ENCODE assay signal across 18 cellular contexts in the genomic region with DNA sequence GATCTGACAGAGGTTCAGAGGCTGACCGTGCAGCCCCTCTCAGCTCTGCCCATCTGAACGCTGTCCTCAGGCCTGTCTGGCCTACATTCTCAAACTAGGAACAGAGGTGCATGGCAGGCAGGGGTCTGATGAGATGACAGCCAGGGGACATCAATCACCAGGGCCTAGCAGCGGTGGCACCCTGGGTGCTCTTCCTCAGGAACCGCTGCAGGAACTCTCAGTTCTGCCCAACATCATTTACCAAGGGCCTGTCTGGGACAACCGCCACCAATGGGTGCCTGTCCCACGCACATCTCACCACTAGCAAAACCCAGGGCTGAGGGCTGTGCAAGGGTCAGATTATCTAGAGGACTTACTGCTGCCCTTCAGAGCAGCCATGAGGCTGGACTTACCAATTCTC.
"Had no signal": no experiment of that assay in that cellular context is flagged by ENCODE, and none has a peak within 500 bp of the region (broad histone marks: within the 10 kb centered on the region; RNA-seq: fewer than 3 reads in every experiment).

No MANE protein-coding gene starts in this region.

- H3K27me3 Mint-ChIP-seq: activated CD4-positive, alpha-beta T cell treated with anti-CD3 and anti-CD28 coated beads, Interleukin-2, amount 10 ng/mL, durations not matched to agents 7 days and 5 days; activated naive CD8-positive, alpha-beta T cell had no signal

- H3K27ac Mint-ChIP-seq: activated CD4-positive, alpha-beta T cell treated with anti-CD3 and anti-CD28 coated beads, Interleukin-2, amount 10 ng/mL, durations not matched to agents 7 days and 5 days; T-helper 2 cell treated with Interferon-gamma antibody and Interleukin-4, amounts not matched to agents 5 μg/mL and 100 μg/mL, for 36 hours had no signal

- ATAC-seq: left ventricle myocardium superior, right cardiac atrium had no signal

- H3K4me1 ChIP-seq: colonic mucosa, prostate gland had no signal

- H3K4me2 ChIP-seq: smooth muscle cell had no signal

- H3K4me3 Mint-ChIP-seq: activated CD4-positive, alpha-beta T cell treated with anti-CD3 and anti-CD28 coated beads, Interleukin-2, amount 10 ng/mL, durations not matched to agents 7 days and 5 days; activated naive CD8-positive, alpha-beta T cell had no signal

- H3K27me3 ChIP-seq: colonic mucosa, esophagus squamous epithelium, tibial artery, uterus had no signal

- H3K9me3 ChIP-seq: colonic mucosa, esophagus squamous epithelium, prostate gland, tibial artery, uterus had no signal

- H3K36me3 ChIP-seq: colonic mucosa, esophagus squamous epithelium, prostate gland, tibial artery, uterus had no signal

- DNase-seq: activated CD4-positive, alpha-beta T cell treated with anti-CD3 and anti-CD28 coated beads, Interleukin-2, amount 10 ng/mL, durations not matched to agents 7 days and 5 days; activated CD8-positive, alpha-beta memory T cell treated with anti-CD3 and anti-CD28 coated beads for 24 hours; amniotic stem cell; colonic mucosa; esophagus squamous epithelium; head of caudate nucleus; kidney glomerular epithelial cell; left ventricle myocardium superior; mesenchymal stem cell; right cardiac atrium; stimulated activated CD4-positive, alpha-beta T cell treated with anti-CD3 and anti-CD28 coated beads, Interleukin-4, amount 100 ng/mL, for 4 hours; stimulated activated CD8-positive, alpha-beta memory T cell treated with anti-CD3 and anti-CD28 coated beads, Interleukin-4, amount 100 ng/mL, for 48 hours had no signal

- H3K4me3 ChIP-seq: colonic mucosa, esophagus squamous epithelium, prostate gland, smooth muscle cell, tibial artery, uterus had no signal

- H3K27ac ChIP-seq: colonic mucosa, esophagus squamous epithelium, prostate gland, tibial artery, uterus had no signal
